1 cellular context compared by ENCODE assay signal in genomic region chr7:113137241-113137640, GRCh38.
A peak's percentile ranks its signal among the peaks of the same experiment; 100 is the strongest.
TF ChIP-seq lines count a peak whose summit lies in the region.

No MANE protein-coding gene starts in this region.

TF ChIP-seq in K562, 482 proteins besides CTCF, POLR2A, EP300 and RAD21:
- TF ChIP-seq CBX1 (IDR thresholded peaks at IDR 0.05; ENCODE audit: low read depth) (0 out of 2 replicates have a peak, but pooled peaks have one; percentile 4), CBX3 (IDR thresholded peaks at IDR 0.05; ENCODE audit: borderline replicate concordance in 1 of 2, low read length in 2 of 2) (0 out of 3 replicates have a peak, but pooled peaks of 1 of the 2 experiments have one; percentile 15), CREM (IDR thresholded peaks at IDR 0.05; ENCODE audit: low read depth) (no peak), CBFA2T3 (IDR thresholded peaks at IDR 0.05) (peak; percentile 20), ZBED1 (IDR thresholded peaks at IDR 0.05) (no peak), ZC3H11A (IDR thresholded peaks at IDR 0.05; ENCODE audit: low read depth, low read length) (no peak), CHD4 (IDR thresholded peaks at IDR 0.05; ENCODE audit: insufficient read depth, insufficient replicate concordance, low read depth, low read length, poor library complexity, severe bottlenecking) (no peak), ILK (tag; IDR thresholded peaks at IDR 0.05; ENCODE audit: borderline replicate concordance, low read depth) (no peak), ZBTB49 (CRISPR knock-in tag; IDR thresholded peaks at IDR 0.05; ENCODE audit: borderline replicate concordance) (no peak), CEBPB (tag; IDR thresholded peaks at IDR 0.05) (peak; percentile 41; the same call in 1 of the 2 replicates), TRIM28 (IDR thresholded peaks at IDR 0.05) (0 out of 2 replicates have a peak, but pooled peaks have one; percentile 19), POU5F1 (IDR thresholded peaks at IDR 0.05; ENCODE audit: borderline replicate concordance, low read depth, low read length, partially characterized antibody) (no peak), TRIM24 (IDR thresholded peaks at IDR 0.05) (peak; percentile 64 to 72)
